1 cellular context compared by ENCODE assay signal in genomic region chr1:109873278-109874175, GRCh38.
TF ChIP-seq lines count a peak whose summit lies in the region.

No MANE protein-coding gene starts in this region.

TF ChIP-seq in IMR-90, 13 proteins besides CTCF, POLR2A, EP300 and RAD21 (continued from another document):
- TF ChIP-seq, protein P1, sequence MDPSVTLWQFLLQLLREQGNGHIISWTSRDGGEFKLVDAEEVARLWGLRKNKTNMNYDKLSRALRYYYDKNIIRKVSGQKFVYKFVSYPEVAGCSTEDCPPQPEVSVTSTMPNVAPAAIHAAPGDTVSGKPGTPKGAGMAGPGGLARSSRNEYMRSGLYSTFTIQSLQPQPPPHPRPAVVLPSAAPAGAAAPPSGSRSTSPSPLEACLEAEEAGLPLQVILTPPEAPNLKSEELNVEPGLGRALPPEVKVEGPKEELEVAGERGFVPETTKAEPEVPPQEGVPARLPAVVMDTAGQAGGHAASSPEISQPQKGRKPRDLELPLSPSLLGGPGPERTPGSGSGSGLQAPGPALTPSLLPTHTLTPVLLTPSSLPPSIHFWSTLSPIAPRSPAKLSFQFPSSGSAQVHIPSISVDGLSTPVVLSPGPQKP (IDR thresholded peaks at IDR 0.05; ENCODE audit: borderline replicate concordance, low read depth, low read length), result no peak
